8 cellular contexts compared by ENCODE assay signal in genomic region chr4:57109847-57110634, GRCh38. TPM values are rescaled to one million over a fixed set of nuclear protein-coding genes. Genes with fewer than 3 reads are reported as not detected.
DNase-seq lines count a peak whose midpoint lies in the region; ATAC-seq and TF ChIP-seq lines count a peak whose summit lies in the region.

IGFBP7 (minus strand) TSS chr4:57110385; CDS start chr4:57110351, 34 bp downstream.

- H3K4me1 Mint-ChIP-seq in neural crest cell = peaks cover 12% of the 10 kb centered on the region

- peaks cover 8 to 10% of the 10 kb centered on the region in 2 donors for H3K36me3 Mint-ChIP-seq in activated naive CD4-positive, alpha-beta T cell treated with anti-CD3 and anti-CD28 coated beads, Interleukin-2, amount 50 U/mL, for 72 hours
- H3K36me3 Mint-ChIP-seq in neural crest cell (ENCODE audit: low read depth) = no peaks in the 10 kb centered on the region

- peak within 1 kb of the TSS; percentile 12 to 36 for H3K27ac Mint-ChIP-seq in activated naive CD4-positive, alpha-beta T cell treated with anti-CD3 and anti-CD28 coated beads, Interleukin-2, amount 50 U/mL, for 72 hours
- H3K27ac Mint-ChIP-seq in neural crest cell (ENCODE audit: unreplicated experiment) = peak within 1 kb of the TSS; percentile 60

- no peak within 1 kb of the TSS for H3K27ac ChIP-seq in HUES6 (ENCODE audit: low read depth, low read length)

- DNase-seq in AG04449 (ENCODE audit: low read depth, low spot score) (no peak), glomerular endothelial cell (ENCODE audit: extremely low read depth, low read depth, low spot score) (no peak), neural crest cell (ENCODE audit: low read depth, low spot score) (peak; percentile 9)
- DNase-seq in activated naive CD4-positive, alpha-beta T cell treated with anti-CD3 and anti-CD28 coated beads, Interleukin-2, amount 50 U/mL, for 72 hours (ENCODE audit: low spot score in 2 of 2) = peak in 1 of 2 donors; percentile 7
- no peak for DNase-seq in activated effector memory CD4-positive, alpha-beta T cell treated with Interleukin-2 at 50 U/mL for 16 hours

- ATAC-seq in GM18511 (IDR thresholded peaks at IDR 0.05; ENCODE audit: unreplicated experiment) = peak; percentile 44
- peak; percentile 47 to 60 for ATAC-seq in activated naive CD4-positive, alpha-beta T cell treated with anti-CD3 and anti-CD28 coated beads, Interleukin-2, amount 50 U/mL, for 72 hours
- ATAC-seq in GM21367 (IDR thresholded peaks at IDR 0.05; ENCODE audit: unreplicated experiment) = no peak

- H3K27me3 Mint-ChIP-seq in neural crest cell (ENCODE audit: low read depth) = peaks cover 73% of the 10 kb centered on the region

- H3K9me3 Mint-ChIP-seq in activated naive CD4-positive, alpha-beta T cell treated with anti-CD3 and anti-CD28 coated beads, Interleukin-2, amount 50 U/mL, for 72 hours = no peaks in the 10 kb centered on the region
- no peaks in the 10 kb centered on the region for H3K9me3 Mint-ChIP-seq in neural crest cell

- peaks cover 19% of the 10 kb centered on the region for H3K4me1 ChIP-seq in HUES6 (ENCODE audit: control insufficient read depth, insufficient read depth, low read length)

- no peaks in the 10 kb centered on the region for H3K9me3 ChIP-seq in HUES6 (ENCODE audit: control insufficient read depth, insufficient read depth, low read depth, low read length)

- CTCF ChIA-PET in AG04449 (lab: Yijun Ruan, JAX) = interaction anchor here (1.0 to 1.6 kb wide), 5 partner anchors 9 to 86 kb away, joined by 3 to 7 read pairs (median 4); no protein-coding TSS in a partner anchor

- TF ChIP-seq CTCF in AG04449 (IDR thresholded peaks at IDR 0.05; ENCODE audit: insufficient read depth, low read length, missing control alignments) = no peak
- TF ChIP-seq CTCF in neural crest cell (conservative IDR thresholded peaks at IDR 0.05) = peak; percentile 21

- POLR2A ChIA-PET in AG04449 (lab: Yijun Ruan, JAX) = interaction anchor here (0.7 to 1.9 kb wide), 12 partner anchors 8 to 132 kb away, joined by 3 to 18 read pairs (median 4); partner anchors contain the start of gene NOA1

- peak within 1 kb of the TSS; percentile 94 for H3K4me3 Mint-ChIP-seq in neural crest cell

- H3K9ac ChIP-seq in HUES6 (ENCODE audit: low read length) = peak within 1 kb of the TSS; percentile 62

- H3K27me3 ChIP-seq in HUES6 (ENCODE audit: control insufficient read depth, insufficient read depth, low read length) = peaks cover 58% of the 10 kb centered on the region

- peak within 1 kb of the TSS; percentile 82 for H3K4me3 ChIP-seq in AG04449 (ENCODE audit: low read depth, low read length)
- H3K4me3 ChIP-seq in HUES6 (ENCODE audit: low read depth, low read length) = peak within 1 kb of the TSS; percentile 73

- no peaks in the 10 kb centered on the region for H3K36me3 ChIP-seq in HUES6 (ENCODE audit: control insufficient read depth, insufficient read depth, low read length)

RNA-seq across cellular contexts. Expression of gene IGFBP7, which starts in this region (rescaled TPM):
- total RNA-seq in activated naive CD4-positive, alpha-beta T cell treated with anti-CD3 and anti-CD28 coated beads, Interleukin-2, amount 50 U/mL, for 72 hours = under 1 TPM in 1 of 2 donors, not detected in 1; 0.32 TPM
- 2,081 and 2,270 TPM in 2 replicates for total RNA-seq in glomerular endothelial cell
- 0.55 and 0.82 TPM in 2 replicates for total RNA-seq in neural crest cell

Comparison
In these comparisons a context has a peak if more than half of its experiments do, and no peak if none do; other contexts are left out.
1. RNA of gene IGFBP7 (total RNA-seq): 2,081 to 2,270 TPM in glomerular endothelial cell; 0.55 to 0.82 TPM in neural crest cell and 0.32 TPM in activated naive CD4-positive, alpha-beta T cell treated with anti-CD3 and anti-CD28 coated beads, Interleukin-2, amount 50 U/mL, for 72 hours; every median in the first group is over 1,000 times any median in the second.
2. Peak in ATAC-seq in activated naive CD4-positive, alpha-beta T cell treated with anti-CD3 and anti-CD28 coated beads, Interleukin-2, amount 50 U/mL, for 72 hours; RNA of the gene not detected or under 1 TPM.
3. Peak in DNase-seq in neural crest cell; RNA of the gene not detected or under 1 TPM.